In the genomic region with DNA sequence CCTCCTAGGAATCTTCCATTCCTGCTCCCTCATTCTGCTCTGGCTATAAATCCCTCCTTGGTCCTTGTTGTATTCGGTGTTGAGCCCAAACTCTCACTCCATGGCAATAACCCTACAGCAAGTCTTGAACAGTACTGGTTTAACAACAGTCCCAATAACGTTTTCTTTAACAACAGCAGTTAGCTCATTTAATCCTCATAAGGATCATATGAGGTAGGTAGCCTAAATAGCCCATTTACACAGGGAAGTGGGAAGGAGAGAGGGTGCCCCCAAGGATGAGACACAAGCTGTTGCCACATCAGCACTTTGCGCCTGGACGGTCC, we compare ENCODE assay signal across 8 cellular contexts. TPM values are rescaled to one million over a fixed set of nuclear protein-coding genes. Genes with fewer than 3 reads are reported as not detected.
A peak's percentile ranks its signal among the peaks of the same experiment; 100 is the strongest.
DNase-seq lines count a peak whose midpoint lies in the region; ATAC-seq and TF ChIP-seq lines count a peak whose summit lies in the region.

No MANE protein-coding gene starts in this region.

- H3K27ac Mint-ChIP-seq in T-helper 17 cell: peak overlapping the region; percentile 92
- H3K27ac Mint-ChIP-seq in glutamatergic neuron (ENCODE audit: unreplicated experiment): peak overlapping the region; percentile 39
- peak overlapping the region; percentile 94 for H3K27ac Mint-ChIP-seq in stimulated activated effector memory CD8-positive, alpha-beta T cell treated with anti-CD3 and anti-CD28 coated beads, Interleukin-12 subunit alpha, Interleukin-12 subunit beta, amount 100 ng/mL, for 72 hours

- H3K27me3 Mint-ChIP-seq in T-helper 17 cell (no peaks in the 10 kb centered on the region), glutamatergic neuron (ENCODE audit: unreplicated experiment) (peaks cover 6% of the 10 kb centered on the region)

- DNase-seq in H7 (no peak), T-helper 17 cell (no peak), glutamatergic neuron (no peak), DMS153 (lab: John Stamatoyannopoulos, UW) (no peak)
- no peak for DNase-seq in stimulated activated effector memory CD8-positive, alpha-beta T cell treated with anti-CD3 and anti-CD28 coated beads, Interleukin-12 subunit alpha, Interleukin-12 subunit beta, amount 100 ng/mL, for 72 hours (ENCODE audit: low spot score in 2 of 2)
- DNase-seq in activated CD8-positive, alpha-beta memory T cell treated with anti-CD3 and anti-CD28 coated beads for 24 hours: no peak

- peak overlapping the region; percentile 96 for H3K4me3 Mint-ChIP-seq in T-helper 17 cell
- H3K4me3 Mint-ChIP-seq in glutamatergic neuron (ENCODE audit: unreplicated experiment): peak overlapping the region; percentile 67
- peak overlapping the region; percentile 95 for H3K4me3 Mint-ChIP-seq in stimulated activated effector memory CD8-positive, alpha-beta T cell treated with anti-CD3 and anti-CD28 coated beads, Interleukin-12 subunit alpha, Interleukin-12 subunit beta, amount 100 ng/mL, for 72 hours

- H3K9me3 ChIP-seq in T-helper 17 cell (ENCODE audit: control insufficient read depth, low read length, poor library complexity, severe bottlenecking): no peaks in the 10 kb centered on the region

- H3K4me3 ChIP-seq in H7 (ENCODE audit: insufficient read depth, low read depth, low read length): peak overlapping the region; percentile 95

- ATAC-seq in T-helper 17 cell (no peak), HG03108 (IDR thresholded peaks at IDR 0.05; ENCODE audit: unreplicated experiment) (no peak), GM18519 (IDR thresholded peaks at IDR 0.05; ENCODE audit: low FRiP score, unreplicated experiment) (no peak)
- peak; percentile 2 for ATAC-seq in stimulated activated effector memory CD8-positive, alpha-beta T cell treated with anti-CD3 and anti-CD28 coated beads, Interleukin-12 subunit alpha, Interleukin-12 subunit beta, amount 100 ng/mL, for 72 hours

- H3K9me3 Mint-ChIP-seq in glutamatergic neuron (ENCODE audit: unreplicated experiment): peaks cover 2% of the 10 kb centered on the region
- no peaks in the 10 kb centered on the region for H3K9me3 Mint-ChIP-seq in stimulated activated effector memory CD8-positive, alpha-beta T cell treated with anti-CD3 and anti-CD28 coated beads, Interleukin-12 subunit alpha, Interleukin-12 subunit beta, amount 100 ng/mL, for 72 hours

- H3K36me3 ChIP-seq in H7 (replicated peaks; ENCODE audit: control insufficient read depth, insufficient read depth, low read length): no peaks in the 10 kb centered on the region

- TF ChIP-seq CTCF in glutamatergic neuron (IDR thresholded peaks at IDR 0.05; ENCODE audit: partially characterized antibody, unreplicated experiment): no peak

- H3K27me3 ChIP-seq in H7 (ENCODE audit: control insufficient read depth, insufficient read depth, low read length): no peaks in the 10 kb centered on the region

- H3K36me3 Mint-ChIP-seq in T-helper 17 cell (ENCODE audit: low read depth) (no peaks in the 10 kb centered on the region), glutamatergic neuron (ENCODE audit: unreplicated experiment) (no peaks in the 10 kb centered on the region)
- peaks cover 5% of the 10 kb centered on the region for H3K36me3 Mint-ChIP-seq in stimulated activated effector memory CD8-positive, alpha-beta T cell treated with anti-CD3 and anti-CD28 coated beads, Interleukin-12 subunit alpha, Interleukin-12 subunit beta, amount 100 ng/mL, for 72 hours

- H3K4me1 Mint-ChIP-seq in T-helper 17 cell (peaks cover 44% of the 10 kb centered on the region), glutamatergic neuron (ENCODE audit: low read depth, unreplicated experiment) (peaks cover 9% of the 10 kb centered on the region)
- H3K4me1 Mint-ChIP-seq in stimulated activated effector memory CD8-positive, alpha-beta T cell treated with anti-CD3 and anti-CD28 coated beads, Interleukin-12 subunit alpha, Interleukin-12 subunit beta, amount 100 ng/mL, for 72 hours: peaks cover 64% of the 10 kb centered on the region

RNA-seq across cellular contexts. Expression of a gene that starts 0.4 kb away (rescaled TPM):
- 162 and 166 TPM in 2 replicates for total RNA-seq in H7 (2014; rRNA removed; shearing (Covaris generic))
- total RNA-seq in T-helper 17 cell: 10 to 100 TPM; 19.2 to 22.5 TPM
- 6.1 TPM for total RNA-seq in glutamatergic neuron (ENCODE audit: unreplicated experiment)

RNA-seq across cellular contexts. Expression of a gene that starts 26.5 kb away (rescaled TPM):
- 0.28 and 1.5 TPM in 2 replicates for total RNA-seq in H7 (2014; rRNA removed; shearing (Covaris generic))
- total RNA-seq in T-helper 17 cell (under 1 TPM in 1 of 2 donors, not detected in 1; 0.13 TPM), glutamatergic neuron (ENCODE audit: unreplicated experiment) (not detected)

RNA-seq across cellular contexts. Expression of a gene that starts 44.0 kb away (rescaled TPM):
- 52.4 and 60.1 TPM in 2 replicates for total RNA-seq in H7 (2014; rRNA removed; shearing (Covaris generic))
- total RNA-seq in T-helper 17 cell (under 1 TPM in 1 of 2 donors, not detected in 1; 0.17 TPM), glutamatergic neuron (ENCODE audit: unreplicated experiment) (111 TPM)

RNA-seq across cellular contexts. Expression of a gene that starts 54.5 kb away (rescaled TPM):
- total RNA-seq in H7 (2014; rRNA removed; shearing (Covaris generic)): 786 and 983 TPM in 2 replicates
- total RNA-seq in T-helper 17 cell: 10 to 100 TPM; 23.2 to 28.1 TPM
- 90.2 TPM for total RNA-seq in glutamatergic neuron (ENCODE audit: unreplicated experiment)

Comparison
In these comparisons a context has a peak if more than half of its experiments do, and no peak if none do; other contexts are left out.
1. H3K27ac Mint-ChIP-seq: peak in every context shown above with its lines; median percentile 94 in stimulated activated effector memory CD8-positive, alpha-beta T cell treated with anti-CD3 and anti-CD28 coated beads, Interleukin-12 subunit alpha, Interleukin-12 subunit beta, amount 100 ng/mL, for 72 hours; 92 in T-helper 17 cell; 39 in glutamatergic neuron.
2. RNA of a gene that starts 44.0 kb away (total RNA-seq): 111 TPM in glutamatergic neuron (single experiment) and 52.4 to 60.1 TPM in H7; 0.17 TPM in T-helper 17 cell; every median in the first group is over 10 times any median in the second.
3. Peak in every context shown above with its lines, with median percentiles within 50 percentile points of each other: H3K4me3 Mint-ChIP-seq.